ENCODE assay signal across 3 cellular contexts in genomic region chr11:89047159-89047558, GRCh38. TPM values are rescaled to one million over a fixed set of nuclear protein-coding genes. Genes with fewer than 3 reads are reported as not detected.
"Had no signal": no experiment of that assay in that cellular context is flagged by ENCODE, and none has a peak within 500 bp of the region (broad histone marks: within the 10 kb centered on the region; RNA-seq: fewer than 3 reads in every experiment).

No MANE protein-coding gene starts in this region.

RNA-seq across cellular contexts. Expression of gene GRM5, which starts 18.6 kb away (rescaled TPM):
- total RNA-seq: HT-29, K562 had no signal
- polyA plus RNA-seq: IgD-negative memory B cell, K562 had no signal
